In genomic region chr10:1287493-1288480, GRCh38 we compare ENCODE assay signal across 17 cellular contexts.
DNase-seq lines count a peak whose midpoint lies in the region; ATAC-seq, FAIRE-seq and TF ChIP-seq lines count a peak whose summit lies in the region.
"Had no signal": no experiment of that assay in that cellular context is flagged by ENCODE, and none has a peak within 500 bp of the region (broad histone marks: within the 10 kb centered on the region; RNA-seq: fewer than 3 reads in every experiment).

No MANE protein-coding gene starts in this region.

- peak overlapping the region; percentile 18 for H2AFZ ChIP-seq in neuronal stem cell (ENCODE audit: low read length)

- intact Hi-C loops in Right ventricle myocardium inferior (cut with DNase I), result no loop called here

- H3K9ac ChIP-seq in BLaER1 (peak overlapping the region; percentile 34; the same call in 1 of the 2 replicates), neuronal stem cell (ENCODE audit: low read depth, low read length, poor library complexity) (peak overlapping the region; percentile 75)

- H3K27me3 Mint-ChIP-seq in T-helper 2 cell treated with Interferon-gamma antibody and Interleukin-4, amounts not matched to agents 5 μg/mL and 100 μg/mL, for 36 hours (ENCODE audit: low read depth), result peaks cover 4% of the 10 kb centered on the region

- H3K36me3 Mint-ChIP-seq in T-helper 2 cell treated with Interferon-gamma antibody and Interleukin-4, amounts not matched to agents 5 μg/mL and 100 μg/mL, for 36 hours (ENCODE audit: low read depth), result no peaks in the 10 kb centered on the region
- H3K36me3 Mint-ChIP-seq: CD14-positive monocyte had no signal

- H4K8ac ChIP-seq in neuronal stem cell (ENCODE audit: low read depth, low read length), result no peak overlapping the region

- TF ChIP-seq POLR2A in GM12892 (IDR thresholded peaks at IDR 0.05; ENCODE audit: low read depth, low read length), result no peak

- no peak for ATAC-seq in Right ventricle myocardium inferior
- ATAC-seq: psoas muscle had no signal

- H3K4me2 ChIP-seq in BLaER1 (peak overlapping the region; percentile 76), neuronal stem cell (ENCODE audit: insufficient read depth, low read length, poor library complexity, severe bottlenecking) (no peak overlapping the region)

- peak overlapping the region; percentile 22; the same call in 1 of the 2 replicates for H3K27ac ChIP-seq in BLaER1
- H3K27ac ChIP-seq in neuronal stem cell (replicated peaks; ENCODE audit: low read length), result no peak overlapping the region
- H3K27ac ChIP-seq: colonic mucosa, psoas muscle, SK-N-MC, WERI-Rb-1 had no signal

- no peak for DNase-seq in GM12892 (ENCODE audit: insufficient read length)
- DNase-seq in bronchial epithelial cell (ENCODE audit: low read depth), result peak; percentile 69
- DNase-seq in neuronal stem cell (ENCODE audit: low spot score), result no peak
- no peak for DNase-seq in cerebellar cortex (ENCODE audit: low spot score)
- no peak for DNase-seq in T-helper 2 cell treated with Interferon-gamma antibody and Interleukin-4, amounts not matched to agents 5 μg/mL and 100 μg/mL, for 36 hours (ENCODE audit: low spot score)
- no peak for DNase-seq in NCI-H146 treated with DMSO at 0.1 percent for 48 hours (lab: John Stamatoyannopoulos, UW; ENCODE audit: unreplicated experiment)
- no peak for DNase-seq in Right ventricle myocardium inferior (ENCODE audit: missing footprints)
- DNase-seq: colonic mucosa; NCI-H1694 treated with DMSO at 0.1 percent for 48 hours; NCI-H774; psoas muscle; stimulated activated CD4-positive, alpha-beta T cell treated with anti-CD3 and anti-CD28 coated beads, Interleukin-4, amount 100 ng/mL, for 1 hour; stimulated activated naive CD4-positive, alpha-beta T cell; WERI-Rb-1 had no signal

- H3K27ac Mint-ChIP-seq in T-helper 2 cell treated with Interferon-gamma antibody and Interleukin-4, amounts not matched to agents 5 μg/mL and 100 μg/mL, for 36 hours, result no peak overlapping the region

- H3K4ac ChIP-seq in neuronal stem cell (ENCODE audit: low read length), result no peak overlapping the region

- no peak overlapping the region for H2BK12ac ChIP-seq in neuronal stem cell (ENCODE audit: low read length)

- H2AK5ac ChIP-seq in neuronal stem cell (ENCODE audit: low read depth, low read length), result no peak overlapping the region

- no peak overlapping the region for H2BK15ac ChIP-seq in neuronal stem cell (ENCODE audit: low read length)

- peak overlapping the region; percentile 38 for H3K18ac ChIP-seq in neuronal stem cell (ENCODE audit: low read length)

- H3K27me3 ChIP-seq in BLaER1 (no peaks in the 10 kb centered on the region), bronchial epithelial cell (ENCODE audit: control insufficient read depth, insufficient read depth, low read length) (no peaks in the 10 kb centered on the region), neuronal stem cell (ENCODE audit: control insufficient read depth in 3 of 3, insufficient read depth in 3 of 3, low read depth in 1 of 3, low read length in 3 of 3) (peaks cover 0 to 17% (median 0%) of the 10 kb centered on the region in 3 experiments)
- H3K27me3 ChIP-seq: colonic mucosa had no signal

- no peak overlapping the region for H2BK120ac ChIP-seq in neuronal stem cell (ENCODE audit: low read depth, low read length)

- H4K20me1 ChIP-seq in BLaER1, result no peaks in the 10 kb centered on the region

- no peak overlapping the region for H3K4me3 ChIP-seq in BLaER1
- H3K4me3 ChIP-seq in bronchial epithelial cell (ENCODE audit: low read depth, low read length), result no peak overlapping the region
- H3K4me3 ChIP-seq in neuronal stem cell (ENCODE audit: low read length in 2 of 2), result no peak overlapping the region
- H3K4me3 ChIP-seq: colonic mucosa, psoas muscle, SK-N-MC had no signal

- TF ChIP-seq CTCF in bronchial epithelial cell (IDR thresholded peaks at IDR 0.05; ENCODE audit: insufficient read depth, low read length, severe bottlenecking), result no peak

- peak overlapping the region; percentile 72 for H3K14ac ChIP-seq in neuronal stem cell (ENCODE audit: low read length)

- peak; percentile 54 for FAIRE-seq in GM12892 (lab: Jason Lieb, UNC)
- FAIRE-seq in bronchial epithelial cell (lab: Jason Lieb, UNC), result peak; percentile 93

- no peaks in the 10 kb centered on the region for H3K9me3 ChIP-seq in BLaER1
- no peaks in the 10 kb centered on the region for H3K9me3 ChIP-seq in neuronal stem cell (replicated peaks in 1 of 2; ENCODE audit: control insufficient read depth in 2 of 2, insufficient read depth in 1 of 2, low read depth in 1 of 2, low read length in 2 of 2)
- H3K9me3 ChIP-seq: colonic mucosa, psoas muscle had no signal

- no peaks in the 10 kb centered on the region for H3K9me3 Mint-ChIP-seq in T-helper 2 cell treated with Interferon-gamma antibody and Interleukin-4, amounts not matched to agents 5 μg/mL and 100 μg/mL, for 36 hours
- H3K9me3 Mint-ChIP-seq: CD14-positive monocyte had no signal

- H3K79me1 ChIP-seq in neuronal stem cell (ENCODE audit: low read depth, low read length), result no peaks in the 10 kb centered on the region

- no peak overlapping the region for H2BK5ac ChIP-seq in neuronal stem cell (ENCODE audit: low read length)

- no CpG with 5 or more reads among the region's 17 CpGs for WGBS in neuronal stem cell (ENCODE audit: extremely low coverage in 2 of 2, insufficient read length in 2 of 2, insufficient replicate concordance in 1 of 2), 2 donors

- H3K4me1 Mint-ChIP-seq in T-helper 2 cell treated with Interferon-gamma antibody and Interleukin-4, amounts not matched to agents 5 μg/mL and 100 μg/mL, for 36 hours (ENCODE audit: low read depth), result no peaks in the 10 kb centered on the region

- no peak overlapping the region for H4K91ac ChIP-seq in neuronal stem cell (ENCODE audit: low read depth, low read length, poor library complexity)

- H3K4me1 ChIP-seq in BLaER1 (peaks cover 43% of the 10 kb centered on the region), neuronal stem cell (ENCODE audit: control insufficient read depth in 2 of 2, insufficient read depth in 1 of 2, low read depth in 1 of 2, low read length in 2 of 2) (peaks cover 0 to 13% of the 10 kb centered on the region in 2 donors)
- H3K4me1 ChIP-seq: colonic mucosa, psoas muscle had no signal

- no peak overlapping the region for H3K4me3 Mint-ChIP-seq in T-helper 2 cell treated with Interferon-gamma antibody and Interleukin-4, amounts not matched to agents 5 μg/mL and 100 μg/mL, for 36 hours

- H3K23ac ChIP-seq in neuronal stem cell (ENCODE audit: low read depth, low read length, poor library complexity), result no peak overlapping the region

- no peaks in the 10 kb centered on the region for H3K36me3 ChIP-seq in BLaER1
- H3K36me3 ChIP-seq in bronchial epithelial cell (ENCODE audit: control insufficient read depth, insufficient read depth, low read length), result no peaks in the 10 kb centered on the region
- no peaks in the 10 kb centered on the region for H3K36me3 ChIP-seq in neuronal stem cell (replicated peaks in 1 of 2; ENCODE audit: control insufficient read depth in 2 of 2, insufficient read depth in 2 of 2, low read length in 2 of 2)
- H3K36me3 ChIP-seq: colonic mucosa, WERI-Rb-1 had no signal
